Comparison of ENCODE assay signal across 18 cellular contexts in the genomic region with DNA sequence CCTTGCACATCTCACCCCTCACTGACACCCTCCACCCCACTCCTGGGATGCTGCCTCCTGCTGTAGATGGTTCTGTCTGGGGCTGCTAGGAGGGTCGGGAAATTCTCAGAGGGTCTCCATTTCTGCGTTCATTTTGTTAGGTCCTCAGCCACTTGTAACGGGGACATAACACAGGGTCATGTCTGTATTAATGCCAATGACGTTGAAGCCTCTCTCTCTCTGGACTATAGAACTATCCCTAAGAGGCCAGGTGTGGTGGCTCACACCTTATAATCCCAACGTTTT. TPM values are rescaled to one million over a fixed set of nuclear protein-coding genes. Genes with fewer than 3 reads are reported as not detected.
DNase-seq lines count a peak whose midpoint lies in the region; ATAC-seq and TF ChIP-seq lines count a peak whose summit lies in the region.
"Had no signal": no experiment of that assay in that cellular context is flagged by ENCODE, and none has a peak within 500 bp of the region (broad histone marks: within the 10 kb centered on the region; RNA-seq: fewer than 3 reads in every experiment).

No MANE protein-coding gene starts in this region.

- H4K20me1 ChIP-seq in neural progenitor cell (ENCODE audit: low read depth) = peaks cover 14% of the 10 kb centered on the region

- peaks cover 2% of the 10 kb centered on the region for H3K27me3 Mint-ChIP-seq in neural progenitor cell (ENCODE audit: insufficient read depth, low read depth)
- H3K27me3 Mint-ChIP-seq: CD8-positive, alpha-beta memory T cell; IgD-negative memory B cell had no signal

- peaks cover 22% of the 10 kb centered on the region for H3K4me1 ChIP-seq in cardiac muscle cell (ENCODE audit: low read depth)
- H3K4me1 ChIP-seq in lower lobe of right lung = peaks cover 20% of the 10 kb centered on the region
- H3K4me1 ChIP-seq in upper lobe of right lung = peaks cover 12% of the 10 kb centered on the region
- peaks cover 5% of the 10 kb centered on the region for H3K4me1 ChIP-seq in A673 (ENCODE audit: insufficient read depth, low read length, poor library complexity, severe bottlenecking)
- peaks cover 4% of the 10 kb centered on the region for H3K4me1 ChIP-seq in neural progenitor cell

- peak overlapping the region; percentile 16 for H3K27ac ChIP-seq in cardiac muscle cell
- H3K27ac ChIP-seq in lower lobe of right lung = peak overlapping the region; percentile 65
- peak overlapping the region; percentile 65 for H3K27ac ChIP-seq in upper lobe of right lung
- H3K27ac ChIP-seq in A673 (ENCODE audit: low read depth, low read length, poor library complexity, severe bottlenecking) = no peak overlapping the region
- no peak overlapping the region for H3K27ac ChIP-seq in neural progenitor cell

- H3K9me3 Mint-ChIP-seq in neural progenitor cell = peaks cover 2% of the 10 kb centered on the region
- H3K9me3 Mint-ChIP-seq: IgD-negative memory B cell had no signal

- H3K9ac ChIP-seq in neural progenitor cell = no peak overlapping the region

- H3K36me3 Mint-ChIP-seq in neural progenitor cell = peaks cover 26% of the 10 kb centered on the region

- BruUV-seq in A673 (replicated peaks; lab: Mats Ljungman, UMichigan) = no TSS peak

- intact Hi-C loops in Right ventricle myocardium superior (cut with DNase I) (no loop called here), lower lobe of right lung (cut with DNase I) (no loop called here), upper lobe of right lung (cut with DNase I) (no loop called here), A673 (cut with micrococcal nuclease; ENCODE audit: unreplicated experiment) (loop anchor here (5.0 kb wide), 1 partner anchor 280 kb away; no protein-coding TSS in a partner anchor)

- no peak overlapping the region for H2AFZ ChIP-seq in neural progenitor cell (replicated peaks)

- CTCF ChIA-PET in A673 (lab: Charles Lee) = no interaction called here

- H3K9me3 ChIP-seq in cardiac muscle cell (ENCODE audit: low read depth) (no peaks in the 10 kb centered on the region), lower lobe of right lung (no peaks in the 10 kb centered on the region), upper lobe of right lung (no peaks in the 10 kb centered on the region), A673 (ENCODE audit: low read depth, low read length, poor library complexity, severe bottlenecking) (no peaks in the 10 kb centered on the region), neural progenitor cell (ENCODE audit: low read depth) (no peaks in the 10 kb centered on the region)

- POLR2A ChIA-PET in A673 (lab: Charles Lee; ENCODE audit: low non-redundant PET) = no interaction called here

- H3F3A ChIP-seq in neural progenitor cell (ENCODE audit: low read depth) = peaks cover 7% of the 10 kb centered on the region

- H3K4me3 ChIP-seq in cardiac muscle cell = no peak overlapping the region
- no peak overlapping the region for H3K4me3 ChIP-seq in lower lobe of right lung
- H3K4me3 ChIP-seq in upper lobe of right lung = no peak overlapping the region
- no peak overlapping the region for H3K4me3 ChIP-seq in A673 (ENCODE audit: low read depth, low read length, poor library complexity, severe bottlenecking)
- H3K4me3 ChIP-seq in neural progenitor cell = no peak overlapping the region

- H3K4me3 Mint-ChIP-seq in neural progenitor cell = no peak overlapping the region
- H3K4me3 Mint-ChIP-seq: CD8-positive, alpha-beta memory T cell; IgD-negative memory B cell had no signal

- H3K36me3 ChIP-seq in cardiac muscle cell (peaks cover 14% of the 10 kb centered on the region), lower lobe of right lung (peaks cover 30% of the 10 kb centered on the region), upper lobe of right lung (peaks cover 26% of the 10 kb centered on the region), A673 (ENCODE audit: insufficient read depth, low read length, poor library complexity, severe bottlenecking) (peaks cover 29% of the 10 kb centered on the region), neural progenitor cell (peaks cover 3% of the 10 kb centered on the region)

- TF ChIP-seq CTCF in cardiac muscle cell (IDR thresholded peaks at IDR 0.05; ENCODE audit: low read depth, low read length) (no peak), lower lobe of right lung (IDR thresholded peaks at IDR 0.05) (no peak), upper lobe of right lung (IDR thresholded peaks at IDR 0.05) (no peak), A673 (conservative IDR thresholded peaks at IDR 0.05; ENCODE audit: low read depth, low read length) (no peak), neural progenitor cell (IDR thresholded peaks at IDR 0.05) (no peak)

- DNase-seq in cardiac muscle cell (ENCODE audit: low read depth in 1 of 2, low spot score in 1 of 2) = no peak
- DNase-seq in Right ventricle myocardium superior = no peak
- no peak for DNase-seq in lower lobe of right lung
- DNase-seq in upper lobe of right lung = no peak
- no peak for DNase-seq in A673 (ENCODE audit: low spot score)
- no peak for DNase-seq in neural progenitor cell (ENCODE audit: low spot score)
- DNase-seq: 8988T; AML-193; C1 segment of cervical spinal cord; CD8-positive, alpha-beta memory T cell; GDM1; GOT3; MV-4-11; NCI-H1694 treated with DMSO at 0.1 percent for 48 hours; NCI-H2081 treated with DMSO at 0.1 percent for 48 hours; NCI-H446 treated with DMSO at 0.1 percent for 48 hours; NCI-H526 treated with DMSO at 0.1 percent for 48 hours had no signal

- no peaks in the 10 kb centered on the region for H3K79me2 ChIP-seq in neural progenitor cell (ENCODE audit: low read depth)

- ATAC-seq in Right ventricle myocardium superior (ENCODE audit: poor library complexity) (no peak), lower lobe of right lung (no peak), upper lobe of right lung (no peak)

- no peaks in the 10 kb centered on the region for H3K27me3 ChIP-seq in cardiac muscle cell
- no peaks in the 10 kb centered on the region for H3K27me3 ChIP-seq in lower lobe of right lung (ENCODE audit: low read depth)
- H3K27me3 ChIP-seq in upper lobe of right lung = no peaks in the 10 kb centered on the region
- H3K27me3 ChIP-seq in A673 (replicated peaks; ENCODE audit: insufficient read depth, low read depth, low read length, poor library complexity) = no peaks in the 10 kb centered on the region
- no peaks in the 10 kb centered on the region for H3K27me3 ChIP-seq in neural progenitor cell

- no peak overlapping the region for H3K4me2 ChIP-seq in neural progenitor cell

- H3K27ac Mint-ChIP-seq in neural progenitor cell = no peak overlapping the region

- H3K4me1 Mint-ChIP-seq in neural progenitor cell = peaks cover 20% of the 10 kb centered on the region

RNA-seq across cellular contexts. Expression of gene SIVA1, which starts 14.6 kb away (rescaled TPM):
- total RNA-seq in cardiac muscle cell (217 and 278 TPM in 2 replicates), Right ventricle myocardium superior (60.7 TPM), lower lobe of right lung (66.3 TPM), upper lobe of right lung (66.1 TPM), A673 (2021) (79.6 and 83.0 TPM in 2 replicates), neural progenitor cell (ENCODE audit: low replicate concordance) (139 and 231 TPM in 2 replicates)
- polyA plus RNA-seq in cardiac muscle cell = 124 and 145 TPM in 2 replicates

RNA-seq across cellular contexts. Expression of gene AKT1, which starts 28.0 kb away (rescaled TPM):
- total RNA-seq in cardiac muscle cell = 173 and 190 TPM in 2 replicates
- polyA plus RNA-seq in cardiac muscle cell = 218 and 242 TPM in 2 replicates
- 120 TPM for total RNA-seq in Right ventricle myocardium superior
- 154 TPM for total RNA-seq in lower lobe of right lung
- 174 TPM for total RNA-seq in upper lobe of right lung
- 123 and 142 TPM in 2 replicates for total RNA-seq in A673 (2021)
- 67.2 and 92.4 TPM in 2 replicates for total RNA-seq in neural progenitor cell (ENCODE audit: low replicate concordance)

RNA-seq across cellular contexts. Expression of gene ZBTB42, which starts 33.3 kb away (rescaled TPM):
- total RNA-seq in cardiac muscle cell = 14.4 and 26.4 TPM in 2 replicates
- 7.6 and 9.6 TPM in 2 replicates for polyA plus RNA-seq in cardiac muscle cell
- 5.0 TPM for total RNA-seq in Right ventricle myocardium superior
- total RNA-seq in lower lobe of right lung = 13.1 TPM
- 12.3 TPM for total RNA-seq in upper lobe of right lung
- 1.4 and 2.1 TPM in 2 replicates for total RNA-seq in A673 (2021)
- 0.41 and 1.1 TPM in 2 replicates for total RNA-seq in neural progenitor cell (ENCODE audit: low replicate concordance)

RNA-seq across cellular contexts. Expression of gene ADSS1, which starts 43.5 kb away (rescaled TPM):
- total RNA-seq in cardiac muscle cell = 53.8 and 63.8 TPM in 2 replicates
- 53.4 and 73.3 TPM in 2 replicates for polyA plus RNA-seq in cardiac muscle cell
- 215 TPM for total RNA-seq in Right ventricle myocardium superior
- 5.1 TPM for total RNA-seq in lower lobe of right lung
- 5.5 TPM for total RNA-seq in upper lobe of right lung
- total RNA-seq in A673 (2021) = 0.37 and 0.52 TPM in 2 replicates
- 25.3 and 26.4 TPM in 2 replicates for total RNA-seq in neural progenitor cell (ENCODE audit: low replicate concordance)
- polyA plus RNA-seq: IgD-negative memory B cell had no signal

Comparison
In these comparisons a context has a peak if more than half of its experiments do, and no peak if none do; other contexts are left out.
1. H3K27ac ChIP-seq: peak in cardiac muscle cell (single experiment), lower lobe of right lung (single experiment) and upper lobe of right lung (single experiment); none in A673 (single experiment) and neural progenitor cell (single experiment).